ENCODE assay signal across 8 cellular contexts in the genomic region with DNA sequence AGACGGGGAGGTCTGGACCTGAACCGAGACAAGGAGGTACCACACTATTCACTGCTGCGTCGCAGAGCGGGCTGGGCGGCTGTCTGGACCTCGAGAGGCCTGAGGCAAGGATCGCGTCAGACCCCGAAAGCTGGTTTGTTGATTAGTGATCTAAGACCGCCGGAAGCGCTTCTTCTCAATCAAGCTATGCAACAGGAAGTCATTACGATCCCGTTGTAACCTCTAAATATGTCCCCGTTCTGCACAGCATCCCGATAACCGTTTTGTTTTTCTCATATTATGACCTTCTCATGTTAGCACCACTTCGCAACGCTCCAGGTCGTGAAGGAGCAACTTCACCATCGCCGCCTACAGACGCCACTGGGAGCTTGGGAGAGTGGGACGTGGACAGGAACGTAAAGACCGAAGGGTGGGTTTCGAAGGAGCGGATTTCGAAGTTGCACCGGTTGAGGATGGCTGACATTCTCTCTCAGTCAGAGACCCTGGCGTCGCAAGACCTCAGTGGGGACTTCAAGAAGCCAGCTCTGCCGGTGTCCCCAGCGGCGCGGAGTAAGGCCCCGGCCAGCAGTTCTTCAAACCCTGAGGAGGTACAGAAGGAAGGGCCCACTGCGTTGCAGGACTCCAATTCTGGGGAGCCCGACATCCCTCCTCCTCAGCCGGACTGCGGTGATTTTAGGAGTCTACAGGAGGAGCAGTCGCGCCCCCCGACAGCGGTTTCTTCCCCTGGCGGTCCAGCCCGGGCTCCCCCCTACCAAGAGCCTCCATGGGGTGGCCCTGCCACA. TPM values are rescaled to one million over a fixed set of nuclear protein-coding genes. Genes with fewer than 3 reads are reported as not detected.
DNase-seq lines count a peak whose midpoint lies in the region; ATAC-seq and TF ChIP-seq lines count a peak whose summit lies in the region.

SLC4A1AP (plus strand) TSS at position 427 of the 782 bp plus-strand sequence; CDS start at position 453, 26 bp downstream.
A gene with protein sequence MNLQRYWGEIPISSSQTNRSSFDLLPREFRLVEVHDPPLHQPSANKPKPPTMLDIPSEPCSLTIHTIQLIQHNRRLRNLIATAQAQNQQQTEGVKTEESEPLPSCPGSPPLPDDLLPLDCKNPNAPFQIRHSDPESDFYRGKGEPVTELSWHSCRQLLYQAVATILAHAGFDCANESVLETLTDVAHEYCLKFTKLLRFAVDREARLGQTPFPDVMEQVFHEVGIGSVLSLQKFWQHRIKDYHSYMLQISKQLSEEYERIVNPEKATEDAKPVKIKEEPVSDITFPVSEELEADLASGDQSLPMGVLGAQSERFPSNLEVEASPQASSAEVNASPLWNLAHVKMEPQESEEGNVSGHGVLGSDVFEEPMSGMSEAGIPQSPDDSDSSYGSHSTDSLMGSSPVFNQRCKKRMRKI (minus strand): TSS at position 152 of the 782 bp plus-strand sequence. CDS start 1,422 bp downstream, outside the sequence.

- ATAC-seq in RWPE2 (ENCODE audit: low read depth) = peak; percentile 84
- peak; percentile 87 to 90 for ATAC-seq in natural killer cell treated with Interleukin-12 subunit alpha and Interleukin-12 subunit beta and Interleukin-15 and Interleukin-18, amount 100 ng/mL, for 72 hours
- ATAC-seq in stimulated activated naive CD8-positive, alpha-beta T cell treated with anti-CD3 and anti-CD28 coated beads, Interleukin-15, Interleukin-2, amounts not matched to agents 100 U/mL and 50 U/mL, for 24 hours = peak; percentile 87

- H3F3A ChIP-seq in GM23248 (ENCODE audit: insufficient read depth) = no peaks in the 10 kb centered on the region

- no peaks in the 10 kb centered on the region for H3K9me2 ChIP-seq in GM23248 (ENCODE audit: insufficient read depth)

- H3K27me3 Mint-ChIP-seq in activated T-helper 2 cell treated with anti-CD3 and anti-CD28 coated beads, Interferon-gamma antibody, Interleukin-2, Interleukin-4, amounts not matched to agents 10 μg/mL and 5 μg/mL and 100 μg/mL, durations not matched to agents 14 hours and 24 hours and 36 hours (ENCODE audit: low read depth) = no peaks in the 10 kb centered on the region
- H3K27me3 Mint-ChIP-seq in natural killer cell treated with Interleukin-12 subunit alpha and Interleukin-12 subunit beta and Interleukin-15 and Interleukin-18, amount 100 ng/mL, for 72 hours = no peaks in the 10 kb centered on the region

- in situ Hi-C loops in GM23248 (cut with MboI) = no loop called here

- H3K79me2 ChIP-seq in GM23248 (ENCODE audit: insufficient read depth) = peaks cover 68% of the 10 kb centered on the region

- 0 to 1% methylated on average over 44 to 46 of the region's 48 CpGs for WGBS in GM23248 (ENCODE audit: low coverage in 1 of 2, low lambda C conversion rate in 2 of 2, missing lambda C conversion rate in 2 of 2), 2 experiments

- DNase-seq in DMS53 treated with DMSO at 0.1 percent for 48 hours (lab: John Stamatoyannopoulos, UW; ENCODE audit: unreplicated experiment) = peak; percentile 58
- peak; percentile 95 for DNase-seq in GM23248
- DNase-seq in LNCaP clone FGC (ENCODE audit: low read depth) = peak; percentile 66
- peak; percentile 69 for DNase-seq in RWPE2 (ENCODE audit: low spot score)
- DNase-seq in activated T-helper 2 cell treated with anti-CD3 and anti-CD28 coated beads, Interferon-gamma antibody, Interleukin-2, Interleukin-4, amounts not matched to agents 10 μg/mL and 5 μg/mL and 100 μg/mL, durations not matched to agents 14 hours and 24 hours and 36 hours (ENCODE audit: low spot score) = peak; percentile 72
- peak; percentile 93 for DNase-seq in fibroblast of the aortic adventitia (ENCODE audit: low read depth)
- peak; percentile 80 for DNase-seq in natural killer cell treated with Interleukin-12 subunit alpha and Interleukin-12 subunit beta and Interleukin-15 and Interleukin-18, amount 100 ng/mL, for 72 hours (ENCODE audit: low spot score)
- DNase-seq in stimulated activated naive CD8-positive, alpha-beta T cell treated with anti-CD3 and anti-CD28 coated beads, Interleukin-15, Interleukin-2, amounts not matched to agents 100 U/mL and 50 U/mL, for 24 hours = peak; percentile 77

- peak within 1 kb of the TSS; percentile 99 for H3K27ac Mint-ChIP-seq in activated T-helper 2 cell treated with anti-CD3 and anti-CD28 coated beads, Interferon-gamma antibody, Interleukin-2, Interleukin-4, amounts not matched to agents 10 μg/mL and 5 μg/mL and 100 μg/mL, durations not matched to agents 14 hours and 24 hours and 36 hours
- peak within 1 kb of the TSS; percentile 98 to 99 for H3K27ac Mint-ChIP-seq in natural killer cell treated with Interleukin-12 subunit alpha and Interleukin-12 subunit beta and Interleukin-15 and Interleukin-18, amount 100 ng/mL, for 72 hours

- intact Hi-C loops in activated T-helper 2 cell treated with anti-CD3 and anti-CD28 coated beads, Interferon-gamma antibody, Interleukin-2, Interleukin-4, amounts not matched to agents 10 μg/mL and 5 μg/mL and 100 μg/mL, durations not matched to agents 14 hours and 24 hours and 36 hours (cut with micrococcal nuclease) = loop anchor here (2.0 kb wide), 1 partner anchor 25 kb away; no protein-coding TSS in a partner anchor

- peak within 1 kb of the TSS; percentile 100 for H3K4me3 Mint-ChIP-seq in activated T-helper 2 cell treated with anti-CD3 and anti-CD28 coated beads, Interferon-gamma antibody, Interleukin-2, Interleukin-4, amounts not matched to agents 10 μg/mL and 5 μg/mL and 100 μg/mL, durations not matched to agents 14 hours and 24 hours and 36 hours (ENCODE audit: low read depth)
- H3K4me3 Mint-ChIP-seq in natural killer cell treated with Interleukin-12 subunit alpha and Interleukin-12 subunit beta and Interleukin-15 and Interleukin-18, amount 100 ng/mL, for 72 hours = peak within 1 kb of the TSS; percentile 97

- H3K27ac ChIP-seq in GM23248 = peak within 1 kb of the TSS; percentile 90
- peak within 1 kb of the TSS; percentile 74 for H3K27ac ChIP-seq in RWPE2 (ENCODE audit: poor library complexity, severe bottlenecking)

- H3K4me1 Mint-ChIP-seq in activated T-helper 2 cell treated with anti-CD3 and anti-CD28 coated beads, Interferon-gamma antibody, Interleukin-2, Interleukin-4, amounts not matched to agents 10 μg/mL and 5 μg/mL and 100 μg/mL, durations not matched to agents 14 hours and 24 hours and 36 hours (ENCODE audit: low read depth) = peaks cover 41% of the 10 kb centered on the region
- H3K4me1 Mint-ChIP-seq in natural killer cell treated with Interleukin-12 subunit alpha and Interleukin-12 subunit beta and Interleukin-15 and Interleukin-18, amount 100 ng/mL, for 72 hours (ENCODE audit: low read depth in 2 of 2) = peaks cover 41 to 44% of the 10 kb centered on the region in 2 donors

- peak within 1 kb of the TSS; percentile 92 for H3K9ac ChIP-seq in GM23248

- peak within 1 kb of the TSS; percentile 98 for H3K4me2 ChIP-seq in GM23248 (ENCODE audit: unreplicated experiment)

- no peaks in the 10 kb centered on the region for H3K27me3 ChIP-seq in GM23248 (replicated peaks; ENCODE audit: insufficient read depth)
- no peaks in the 10 kb centered on the region for H3K27me3 ChIP-seq in RWPE2 (ENCODE audit: insufficient read depth, poor library complexity, severe bottlenecking)

- H3K9me3 ChIP-seq in GM23248 (ENCODE audit: low read depth) = no peaks in the 10 kb centered on the region
- no peaks in the 10 kb centered on the region for H3K9me3 ChIP-seq in RWPE2 (ENCODE audit: severe bottlenecking)

- H3K4me1 ChIP-seq in GM23248 (ENCODE audit: insufficient read depth) = peaks cover 25% of the 10 kb centered on the region
- peaks cover 3% of the 10 kb centered on the region for H3K4me1 ChIP-seq in RWPE2 (ENCODE audit: insufficient read depth, poor library complexity, severe bottlenecking)

- TF ChIP-seq CTCF in LNCaP clone FGC (IDR thresholded peaks at IDR 0.05; ENCODE audit: control insufficient read depth, extremely low read depth, insufficient read depth) (no peak), RWPE2 (IDR thresholded peaks at IDR 0.05; ENCODE audit: poor library complexity, severe bottlenecking) (peak; percentile 6), fibroblast of the aortic adventitia (IDR thresholded peaks at IDR 0.05; ENCODE audit: insufficient read depth, low read length) (no peak)

- H3K36me3 ChIP-seq in GM23248 (ENCODE audit: low read depth) (peaks cover 39% of the 10 kb centered on the region), RWPE2 (ENCODE audit: low read depth) (peaks cover 61% of the 10 kb centered on the region)

- peaks cover 54% of the 10 kb centered on the region for H3K36me3 Mint-ChIP-seq in activated T-helper 2 cell treated with anti-CD3 and anti-CD28 coated beads, Interferon-gamma antibody, Interleukin-2, Interleukin-4, amounts not matched to agents 10 μg/mL and 5 μg/mL and 100 μg/mL, durations not matched to agents 14 hours and 24 hours and 36 hours (ENCODE audit: low read depth)
- H3K36me3 Mint-ChIP-seq in natural killer cell treated with Interleukin-12 subunit alpha and Interleukin-12 subunit beta and Interleukin-15 and Interleukin-18, amount 100 ng/mL, for 72 hours = peaks cover 22% of the 10 kb centered on the region

- H4K20me1 ChIP-seq in GM23248 (ENCODE audit: insufficient read depth) = no peaks in the 10 kb centered on the region

- H3K4me3 ChIP-seq in GM23248 (peak within 1 kb of the TSS; percentile 98), LNCaP clone FGC (ENCODE audit: low read depth, low read length) (peak within 1 kb of the TSS; percentile 87), RWPE2 (ENCODE audit: severe bottlenecking) (peak within 1 kb of the TSS; percentile 93), fibroblast of the aortic adventitia (ENCODE audit: low read depth, low read length) (peak within 1 kb of the TSS; percentile 82)

- H2AFZ ChIP-seq in GM23248 = peak within 1 kb of the TSS; percentile 97

- no peaks in the 10 kb centered on the region for H3K9me3 Mint-ChIP-seq in activated T-helper 2 cell treated with anti-CD3 and anti-CD28 coated beads, Interferon-gamma antibody, Interleukin-2, Interleukin-4, amounts not matched to agents 10 μg/mL and 5 μg/mL and 100 μg/mL, durations not matched to agents 14 hours and 24 hours and 36 hours
- H3K9me3 Mint-ChIP-seq in natural killer cell treated with Interleukin-12 subunit alpha and Interleukin-12 subunit beta and Interleukin-15 and Interleukin-18, amount 100 ng/mL, for 72 hours = no peaks in the 10 kb centered on the region

RNA-seq across cellular contexts. Expression of gene SLC4A1AP, which starts in this region (rescaled TPM):
- 21.0 and 23.9 TPM in 2 replicates for total RNA-seq in GM23248 (2014; rRNA removed; shearing (Covaris generic))
- polyA plus RNA-seq in GM23248 (2016; fragmentation: Nextera tagmentation; extraction: Ambion mirVana) = 22.4 and 24.4 TPM in 2 replicates
- total RNA-seq in activated T-helper 2 cell treated with anti-CD3 and anti-CD28 coated beads, Interferon-gamma antibody, Interleukin-2, Interleukin-4, amounts not matched to agents 10 μg/mL and 5 μg/mL and 100 μg/mL, durations not matched to agents 14 hours and 24 hours and 36 hours = 26.7 and 27.8 TPM in 2 replicates
- total RNA-seq in fibroblast of the aortic adventitia (ENCODE audit: low replicate concordance) = 25.9 and 70.6 TPM in 2 replicates
- total RNA-seq in natural killer cell treated with Interleukin-12 subunit alpha and Interleukin-12 subunit beta and Interleukin-15 and Interleukin-18, amount 100 ng/mL, for 72 hours = 10 to 100 TPM; 31.1 to 33.3 TPM

RNA-seq across cellular contexts. Expression of the second gene that starts in this region (rescaled TPM):
- total RNA-seq in GM23248 (2014; rRNA removed; shearing (Covaris generic)) = 24.6 and 25.3 TPM in 2 replicates
- 22.0 and 23.3 TPM in 2 replicates for polyA plus RNA-seq in GM23248 (2016; fragmentation: Nextera tagmentation; extraction: Ambion mirVana)
- 32.5 and 37.0 TPM in 2 replicates for total RNA-seq in activated T-helper 2 cell treated with anti-CD3 and anti-CD28 coated beads, Interferon-gamma antibody, Interleukin-2, Interleukin-4, amounts not matched to agents 10 μg/mL and 5 μg/mL and 100 μg/mL, durations not matched to agents 14 hours and 24 hours and 36 hours
- total RNA-seq in fibroblast of the aortic adventitia (ENCODE audit: low replicate concordance) = 14.0 and 36.7 TPM in 2 replicates
- total RNA-seq in natural killer cell treated with Interleukin-12 subunit alpha and Interleukin-12 subunit beta and Interleukin-15 and Interleukin-18, amount 100 ng/mL, for 72 hours = 10 to 100 TPM; 32.9 to 41.9 TPM

Comparison
In these comparisons a context has a peak if more than half of its experiments do, and no peak if none do; other contexts are left out.
1. Peak in every context shown above with its lines: DNase-seq, ATAC-seq, H3K4me3 ChIP-seq and H3K27ac ChIP-seq.